In genomic region chr12:21745258-21745657, GRCh38 we compare ENCODE assay signal across 36 cellular contexts. TPM values are rescaled to one million over a fixed set of nuclear protein-coding genes. Genes with fewer than 3 reads are reported as not detected.
"Had no signal": no experiment of that assay in that cellular context is flagged by ENCODE, and none has a peak within 500 bp of the region (broad histone marks: within the 10 kb centered on the region; RNA-seq: fewer than 3 reads in every experiment).

No MANE protein-coding gene starts in this region.

- H3K9me3 ChIP-seq: MG63 had no signal

- H3K27me3 ChIP-seq: MG63 had no signal

- H3K4me3 ChIP-seq: MG63 had no signal

- H3K36me3 ChIP-seq: MG63 had no signal

- DNase-seq: Karpas-422, Kasumi-1, MG63, MM.1S, MV-4-11, NCI-H1048, NCI-H1092, NCI-H1092 treated with DMSO at 0.1 percent for 48 hours, NCI-H1105, NCI-H1105 treated with DMSO at 0.1 percent for 48 hours, NCI-H1417, NCI-H1417 treated with DMSO at 0.1 percent for 48 hours, NCI-H1436, NCI-H1436 treated with DMSO at 0.1 percent for 48 hours, NCI-H146, NCI-H1694, NCI-H1694 treated with DMSO at 0.1 percent for 48 hours, NCI-H187, NCI-H187 treated with DMSO at 0.1 percent for 48 hours, NCI-H1930, NCI-H2029, NCI-H2029 treated with DMSO at 0.1 percent for 48 hours, NCI-H2081, NCI-H2081 treated with DMSO at 0.1 percent for 48 hours, NCI-H2107, NCI-H2171, NCI-H2171 treated with DMSO at 0.1 percent for 48 hours, NCI-H2227 treated with DMSO at 0.1 percent for 48 hours, NCI-H226, NCI-H345, NCI-H446, NCI-H446 treated with DMSO at 0.1 percent for 48 hours, NCI-H510A, NCI-H510A treated with DMSO at 0.1 percent for 48 hours had no signal

RNA-seq across cellular contexts. Expression of gene KCNJ8, which starts 29.2 kb away (rescaled TPM):
- total RNA-seq: M059J, MCF 10A had no signal
